Comparison of ENCODE assay signal across 32 cellular contexts in the genomic region with DNA sequence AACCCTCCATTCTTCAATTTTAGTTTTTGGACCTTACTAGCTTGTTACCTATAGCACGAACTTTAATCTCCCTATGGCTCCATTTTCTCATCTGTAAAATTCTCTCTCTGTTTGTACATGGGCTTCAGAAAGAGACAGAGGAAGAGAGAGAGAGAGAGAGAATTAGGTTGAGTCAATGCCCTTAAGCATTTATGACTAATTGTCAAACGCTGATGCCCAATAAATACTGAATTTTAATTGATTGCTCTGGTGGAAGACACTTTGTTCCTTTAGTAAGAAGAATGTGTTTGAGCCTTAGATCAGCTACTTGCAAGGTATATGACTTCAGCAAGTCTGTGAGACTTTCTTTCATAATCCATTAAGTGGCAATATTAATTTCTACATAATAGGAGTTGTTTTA.
"Had no signal": no experiment of that assay in that cellular context is flagged by ENCODE, and none has a peak within 500 bp of the region (broad histone marks: within the 10 kb centered on the region; RNA-seq: fewer than 3 reads in every experiment).

No MANE protein-coding gene starts in this region.

- FAIRE-seq: RCC 7860 had no signal

- H3K27me3 ChIP-seq: brain microvascular endothelial cell, MG63 had no signal

- H3K9me3 ChIP-seq: MG63 had no signal

- H3K9me3 Mint-ChIP-seq: activated CD4-positive, alpha-beta memory T cell treated with anti-CD3 and anti-CD28 coated beads, Interleukin-2, amount 10 ng/mL, durations not matched to agents 7 days and 5 days had no signal

- H3K4me1 Mint-ChIP-seq: activated CD4-positive, alpha-beta memory T cell treated with anti-CD3 and anti-CD28 coated beads, Interleukin-2, amount 10 ng/mL, durations not matched to agents 7 days and 5 days; activated CD8-positive, alpha-beta memory T cell treated with anti-CD3 and anti-CD28 coated beads, Interleukin-2, amount 10 ng/mL, durations not matched to agents 7 days and 5 days; activated naive CD4-positive, alpha-beta T cell treated with anti-CD3 and anti-CD28 coated beads, Interleukin-2, amount 10 ng/mL, durations not matched to agents 7 days and 5 days; activated naive CD8-positive, alpha-beta T cell treated with anti-CD3 and anti-CD28 coated beads, Interleukin-2, amount 50 U/mL, for 24 hours had no signal

- H3K27ac Mint-ChIP-seq: activated CD4-positive, alpha-beta memory T cell treated with anti-CD3 and anti-CD28 coated beads, Interleukin-2, amount 10 ng/mL, durations not matched to agents 7 days and 5 days; activated CD8-positive, alpha-beta memory T cell treated with anti-CD3 and anti-CD28 coated beads, Interleukin-2, amount 10 ng/mL, durations not matched to agents 7 days and 5 days; activated naive CD4-positive, alpha-beta T cell treated with anti-CD3 and anti-CD28 coated beads, Interleukin-2, amount 10 ng/mL, durations not matched to agents 7 days and 5 days; activated naive CD8-positive, alpha-beta T cell; activated naive CD8-positive, alpha-beta T cell treated with anti-CD3 and anti-CD28 coated beads, Interleukin-2, amount 50 U/mL, for 24 hours had no signal

- DNase-seq: activated CD4-positive, alpha-beta memory T cell treated with anti-CD3 and anti-CD28 coated beads, Interleukin-2, amount 10 ng/mL, durations not matched to agents 7 days and 5 days; activated CD4-positive, alpha-beta T cell treated with anti-CD3 and anti-CD28 coated beads for 1 hour; activated CD4-positive, alpha-beta T cell treated with anti-CD3 and anti-CD28 coated beads for 48 hours; activated CD4-positive, CD25-positive, alpha-beta regulatory T cell; activated CD8-positive, alpha-beta memory T cell treated with anti-CD3 and anti-CD28 coated beads for 24 hours; activated CD8-positive, alpha-beta memory T cell treated with anti-CD3 and anti-CD28 coated beads, Interleukin-2, amount 10 ng/mL, durations not matched to agents 7 days and 5 days; activated CD8-positive, alpha-beta memory T cell treated with anti-CD3 and anti-CD28 coated beads, Interleukin-2, amount 50 U/mL, for 48 hours; activated effector memory CD4-positive, alpha-beta T cell treated with Interleukin-2 at 50 U/mL for 16 hours; activated naive CD4-positive, alpha-beta T cell treated with anti-CD3 and anti-CD28 coated beads, Interleukin-2, amount 10 ng/mL, durations not matched to agents 7 days and 5 days; activated naive CD8-positive, alpha-beta T cell treated with anti-CD3 and anti-CD28 coated beads, Interleukin-2, amount 50 U/mL, for 24 hours; activated T-cell treated with anti-CD3 and anti-CD28 coated beads, Interleukin-2, amount 50 U/mL, for 48 hours; anterior cingulate cortex; brain microvascular endothelial cell; central memory CD4-positive, alpha-beta T cell; Karpas-422; MG63; NCI-H1048; NCI-H1105 treated with DMSO at 0.1 percent for 48 hours; NCI-H1436; NCI-H1694; NCI-H2029; NCI-H510A; NCI-H526; NCI-H748 treated with DMSO at 0.1 percent for 48 hours; NK-92 treated with Interleukin-12 subunit alpha and Interleukin-12 subunit beta, amount 100 ng/mL, for 24 hours; Right ventricle myocardium superior; T1000; WERI-Rb-1 had no signal

- H3K4me2 ChIP-seq: PC-9 had no signal

- ATAC-seq: activated CD8-positive, alpha-beta memory T cell treated with anti-CD3 and anti-CD28 coated beads, Interleukin-2, amount 10 ng/mL, durations not matched to agents 7 days and 5 days; activated naive CD8-positive, alpha-beta T cell treated with anti-CD3 and anti-CD28 coated beads, Interleukin-2, amount 50 U/mL, for 24 hours had no signal

- H3K27ac ChIP-seq: brain microvascular endothelial cell, PC-9, RWPE1, WERI-Rb-1 had no signal

- H3K4me3 ChIP-seq: MG63, PC-9 had no signal

- H3K27me3 Mint-ChIP-seq: activated CD4-positive, alpha-beta memory T cell treated with anti-CD3 and anti-CD28 coated beads, Interleukin-2, amount 10 ng/mL, durations not matched to agents 7 days and 5 days; activated CD8-positive, alpha-beta memory T cell treated with anti-CD3 and anti-CD28 coated beads, Interleukin-2, amount 10 ng/mL, durations not matched to agents 7 days and 5 days; activated naive CD4-positive, alpha-beta T cell treated with anti-CD3 and anti-CD28 coated beads, Interleukin-2, amount 10 ng/mL, durations not matched to agents 7 days and 5 days; activated naive CD8-positive, alpha-beta T cell; activated naive CD8-positive, alpha-beta T cell treated with anti-CD3 and anti-CD28 coated beads, Interleukin-2, amount 50 U/mL, for 24 hours had no signal

- H2AFZ ChIP-seq: PC-9 had no signal

- H3K4me3 Mint-ChIP-seq: activated CD4-positive, alpha-beta memory T cell treated with anti-CD3 and anti-CD28 coated beads, Interleukin-2, amount 10 ng/mL, durations not matched to agents 7 days and 5 days; activated CD8-positive, alpha-beta memory T cell treated with anti-CD3 and anti-CD28 coated beads, Interleukin-2, amount 10 ng/mL, durations not matched to agents 7 days and 5 days; activated naive CD4-positive, alpha-beta T cell treated with anti-CD3 and anti-CD28 coated beads, Interleukin-2, amount 10 ng/mL, durations not matched to agents 7 days and 5 days; activated naive CD8-positive, alpha-beta T cell; activated naive CD8-positive, alpha-beta T cell treated with anti-CD3 and anti-CD28 coated beads, Interleukin-2, amount 50 U/mL, for 24 hours had no signal

- H3K36me3 ChIP-seq: brain microvascular endothelial cell, MG63, WERI-Rb-1 had no signal
